Comparison of ENCODE assay signal across 20 cellular contexts in genomic region chr1:231075497-231075896, GRCh38. TPM values are rescaled to one million over a fixed set of nuclear protein-coding genes. Genes with fewer than 3 reads are reported as not detected.
DNase-seq lines count a peak whose midpoint lies in the region; ATAC-seq and TF ChIP-seq lines count a peak whose summit lies in the region.
"Had no signal": no experiment of that assay in that cellular context is flagged by ENCODE, and none has a peak within 500 bp of the region (broad histone marks: within the 10 kb centered on the region; RNA-seq: fewer than 3 reads in every experiment).

No MANE protein-coding gene starts in this region.

- 35 to 51% methylated on average over 6 of the region's 6 CpGs for WGBS in body of pancreas, 2 donors

- H3K27ac ChIP-seq in body of pancreas: peak overlapping the region; percentile 74 to 84 (median 82)
- H3K27ac ChIP-seq: 22Rv1, BLaER1, C4-2B had no signal

- H3K9me3 ChIP-seq in body of pancreas: no peaks in the 10 kb centered on the region
- H3K9me3 ChIP-seq: BLaER1, Caco-2 had no signal

- DNase-seq in NCI-H82 treated with DMSO at 0.1 percent for 48 hours (lab: John Stamatoyannopoulos, UW; ENCODE audit: unreplicated experiment) (peak; percentile 69), NCI-H82 (lab: John Stamatoyannopoulos, UW) (no peak), body of pancreas (peak; percentile 41 to 70 (median 61)), ureter (ENCODE audit: low spot score) (peak; percentile 8), Kasumi-1 (lab: John Stamatoyannopoulos, UW) (no peak)
- DNase-seq: Caco-2; CD4-positive, CD25-positive, alpha-beta regulatory T cell; CD8-positive, alpha-beta T cell; DMS 273 treated with DMSO at 0.1 percent for 48 hours; DMS79; EL; GDM1; H9 had no signal

- TF ChIP-seq POLR2A in body of pancreas (IDR thresholded peaks at IDR 0.05) (no peak), GM18505 (IDR thresholded peaks at IDR 0.05; ENCODE audit: borderline replicate concordance, extremely low read depth, insufficient read depth, insufficient read length) (no peak)

- ATAC-seq in body of pancreas (peak; percentile 73), GM18505 (IDR thresholded peaks at IDR 0.05; ENCODE audit: unreplicated experiment) (no peak)
- ATAC-seq: CD8-positive, alpha-beta T cell; GM12878; GM23338; HCT116 had no signal

- H3K4me1 ChIP-seq in body of pancreas: peaks cover 32% of the 10 kb centered on the region
- H3K4me1 ChIP-seq: BLaER1, Caco-2 had no signal

- no peak for TF ChIP-seq CTCF in body of pancreas (IDR thresholded peaks at IDR 0.05)

- H3K36me3 ChIP-seq in body of pancreas (replicated peaks in 1 of 2; ENCODE audit: insufficient read depth in 1 of 2, low read depth in 2 of 2): no peaks in the 10 kb centered on the region
- H3K36me3 ChIP-seq: BLaER1 had no signal

- no peak overlapping the region for H3K4me3 ChIP-seq in body of pancreas
- H3K4me3 ChIP-seq: BLaER1, GM12878, GM23338 had no signal

- intact Hi-C loops in body of pancreas (cut with DNase I): no loop called here

- H3K27me3 ChIP-seq in body of pancreas: no peaks in the 10 kb centered on the region
- H3K27me3 ChIP-seq: BLaER1 had no signal

RNA-seq across cellular contexts. Expression of gene FAM89A, which starts 35.4 kb away (rescaled TPM):
- total RNA-seq in body of pancreas: 10 to 100 TPM; 14.3 to 35.3 TPM
- 11.3 TPM for total RNA-seq in ureter

Comparison
In these comparisons a context has a peak if more than half of its experiments do, and no peak if none do; other contexts are left out.
1. DNase-seq: peak in NCI-H82 treated with DMSO at 0.1 percent for 48 hours (single experiment), body of pancreas (4 of 4) and ureter (single experiment); none in NCI-H82 (single experiment) and Kasumi-1 (0 of 2).